19 cellular contexts compared by ENCODE assay signal in genomic region chr18:27771571-27771970, GRCh38.
"Had no signal": no experiment of that assay in that cellular context is flagged by ENCODE, and none has a peak within 500 bp of the region (broad histone marks: within the 10 kb centered on the region; RNA-seq: fewer than 3 reads in every experiment).

No MANE protein-coding gene starts in this region.

- ATAC-seq: gastrocnemius medialis; heart left ventricle; left colon; left ventricle myocardium superior; lower lobe of right lung; natural killer cell; pancreas; right lobe of liver; stimulated activated memory B cell treated with anti-CD40 and anti-IgM and Interleukin-4, amounts not matched to agents 10 μg/mL and 1 μg/mL and 100 μg/mL, for 72 hours; stimulated activated naive CD8-positive, alpha-beta T cell treated with anti-CD3 and anti-CD28 coated beads, Interleukin-15, Interleukin-2, amounts not matched to agents 100 U/mL and 50 U/mL, for 24 hours had no signal

- H3K9me3 ChIP-seq: gastrocnemius medialis, heart left ventricle, lower lobe of right lung, neutrophil, pancreas, right lobe of liver, thoracic aorta, tibial nerve, upper lobe of left lung had no signal

- H3K36me3 ChIP-seq: gastrocnemius medialis, heart left ventricle, lower lobe of right lung, neutrophil, pancreas, right lobe of liver, thoracic aorta, tibial nerve, upper lobe of left lung had no signal

- H3K27ac Mint-ChIP-seq: natural killer cell; stimulated activated memory B cell treated with anti-CD40 and anti-IgM and Interleukin-4, amounts not matched to agents 10 μg/mL and 1 μg/mL and 100 μg/mL, for 72 hours had no signal

- H3K4me2 ChIP-seq: hepatocyte had no signal

- DNase-seq: cortex of kidney; gastrocnemius medialis; heart left ventricle; kidney glomerular epithelial cell; left colon; left ventricle myocardium superior; lower lobe of right lung; natural killer cell; pancreas; right lobe of liver; stimulated activated CD4-positive, alpha-beta T cell treated with anti-CD3 and anti-CD28 coated beads, Interleukin-4, amount 100 ng/mL, for 4 hours; stimulated activated naive CD8-positive, alpha-beta T cell treated with anti-CD3 and anti-CD28 coated beads, Interleukin-15, Interleukin-2, amounts not matched to agents 100 U/mL and 50 U/mL, for 24 hours; substantia nigra; upper lobe of left lung had no signal

- H3K27me3 Mint-ChIP-seq: stimulated activated memory B cell treated with anti-CD40 and anti-IgM and Interleukin-4, amounts not matched to agents 10 μg/mL and 1 μg/mL and 100 μg/mL, for 72 hours had no signal

- H2AFZ ChIP-seq: hepatocyte had no signal

- H3K4me1 Mint-ChIP-seq: natural killer cell; stimulated activated memory B cell treated with anti-CD40 and anti-IgM and Interleukin-4, amounts not matched to agents 10 μg/mL and 1 μg/mL and 100 μg/mL, for 72 hours had no signal

- H3K27me3 ChIP-seq: gastrocnemius medialis, heart left ventricle, hepatocyte, neutrophil, pancreas, right lobe of liver, tibial nerve, upper lobe of left lung had no signal

- H3K4me1 ChIP-seq: gastrocnemius medialis, heart left ventricle, lower lobe of right lung, pancreas, right lobe of liver, tibial nerve, upper lobe of left lung had no signal

- H3K27ac ChIP-seq: gastrocnemius medialis, heart left ventricle, hepatocyte, lower lobe of right lung, neutrophil, pancreas, right lobe of liver, thoracic aorta, tibial nerve, upper lobe of left lung had no signal

- H3K36me3 Mint-ChIP-seq: natural killer cell; stimulated activated memory B cell treated with anti-CD40 and anti-IgM and Interleukin-4, amounts not matched to agents 10 μg/mL and 1 μg/mL and 100 μg/mL, for 72 hours had no signal

- H3K4me3 ChIP-seq: gastrocnemius medialis, heart left ventricle, hepatocyte, lower lobe of right lung, pancreas, right lobe of liver, thoracic aorta, tibial nerve, upper lobe of left lung had no signal

- H3K79me2 ChIP-seq: hepatocyte had no signal

- H3K4me3 Mint-ChIP-seq: natural killer cell; stimulated activated memory B cell treated with anti-CD40 and anti-IgM and Interleukin-4, amounts not matched to agents 10 μg/mL and 1 μg/mL and 100 μg/mL, for 72 hours had no signal
